ENCODE assay signal across 2 cellular contexts in genomic region chr1:235280467-235280866, GRCh38.
TF ChIP-seq lines count a peak whose summit lies in the region.

No MANE protein-coding gene starts in this region.

TF ChIP-seq in WTC11, 78 proteins besides CTCF, POLR2A, EP300 and RAD21 (continued from another document and continues in another):
- TF ChIP-seq, protein P1, sequence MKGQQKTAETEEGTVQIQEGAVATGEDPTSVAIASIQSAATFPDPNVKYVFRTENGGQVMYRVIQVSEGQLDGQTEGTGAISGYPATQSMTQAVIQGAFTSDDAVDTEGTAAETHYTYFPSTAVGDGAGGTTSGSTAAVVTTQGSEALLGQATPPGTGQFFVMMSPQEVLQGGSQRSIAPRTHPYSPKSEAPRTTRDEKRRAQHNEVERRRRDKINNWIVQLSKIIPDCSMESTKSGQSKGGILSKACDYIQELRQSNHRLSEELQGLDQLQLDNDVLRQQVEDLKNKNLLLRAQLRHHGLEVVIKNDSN (CRISPR knock-in tag; IDR thresholded peaks at IDR 0.05) = no peak
- no peak for TF ChIP-seq PRRX2 (CRISPR knock-in tag; IDR thresholded peaks at IDR 0.05)
- TF ChIP-seq, protein P2, sequence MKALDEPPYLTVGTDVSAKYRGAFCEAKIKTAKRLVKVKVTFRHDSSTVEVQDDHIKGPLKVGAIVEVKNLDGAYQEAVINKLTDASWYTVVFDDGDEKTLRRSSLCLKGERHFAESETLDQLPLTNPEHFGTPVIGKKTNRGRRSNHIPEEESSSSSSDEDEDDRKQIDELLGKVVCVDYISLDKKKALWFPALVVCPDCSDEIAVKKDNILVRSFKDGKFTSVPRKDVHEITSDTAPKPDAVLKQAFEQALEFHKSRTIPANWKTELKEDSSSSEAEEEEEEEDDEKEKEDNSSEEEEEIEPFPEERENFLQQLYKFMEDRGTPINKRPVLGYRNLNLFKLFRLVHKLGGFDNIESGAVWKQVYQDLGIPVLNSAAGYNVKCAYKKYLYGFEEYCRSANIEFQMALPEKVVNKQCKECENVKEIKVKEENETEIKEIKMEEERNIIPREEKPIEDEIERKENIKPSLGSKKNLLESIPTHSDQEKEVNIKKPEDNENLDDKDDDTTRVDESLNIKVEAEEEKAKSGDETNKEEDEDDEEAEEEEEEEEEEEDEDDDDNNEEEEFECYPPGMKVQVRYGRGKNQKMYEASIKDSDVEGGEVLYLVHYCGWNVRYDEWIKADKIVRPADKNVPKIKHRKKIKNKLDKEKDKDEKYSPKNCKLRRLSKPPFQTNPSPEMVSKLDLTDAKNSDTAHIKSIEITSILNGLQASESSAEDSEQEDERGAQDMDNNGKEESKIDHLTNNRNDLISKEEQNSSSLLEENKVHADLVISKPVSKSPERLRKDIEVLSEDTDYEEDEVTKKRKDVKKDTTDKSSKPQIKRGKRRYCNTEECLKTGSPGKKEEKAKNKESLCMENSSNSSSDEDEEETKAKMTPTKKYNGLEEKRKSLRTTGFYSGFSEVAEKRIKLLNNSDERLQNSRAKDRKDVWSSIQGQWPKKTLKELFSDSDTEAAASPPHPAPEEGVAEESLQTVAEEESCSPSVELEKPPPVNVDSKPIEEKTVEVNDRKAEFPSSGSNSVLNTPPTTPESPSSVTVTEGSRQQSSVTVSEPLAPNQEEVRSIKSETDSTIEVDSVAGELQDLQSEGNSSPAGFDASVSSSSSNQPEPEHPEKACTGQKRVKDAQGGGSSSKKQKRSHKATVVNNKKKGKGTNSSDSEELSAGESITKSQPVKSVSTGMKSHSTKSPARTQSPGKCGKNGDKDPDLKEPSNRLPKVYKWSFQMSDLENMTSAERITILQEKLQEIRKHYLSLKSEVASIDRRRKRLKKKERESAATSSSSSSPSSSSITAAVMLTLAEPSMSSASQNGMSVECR (CRISPR knock-in tag; IDR thresholded peaks at IDR 0.05; ENCODE audit: borderline replicate concordance) = no peak
- TF ChIP-seq ZNF423 (CRISPR knock-in tag; IDR thresholded peaks at IDR 0.05) = no peak
- TF ChIP-seq RELA (CRISPR knock-in tag; IDR thresholded peaks at IDR 0.05; ENCODE audit: borderline replicate concordance) = no peak
- TF ChIP-seq PRDM15 (CRISPR knock-in tag; IDR thresholded peaks at IDR 0.05) = no peak
- TF ChIP-seq SOX15 (CRISPR knock-in tag; IDR thresholded peaks at IDR 0.05) = no peak
- no peak for TF ChIP-seq NR2C2 (CRISPR knock-in tag; IDR thresholded peaks at IDR 0.05)
- TF ChIP-seq CREB1 (CRISPR knock-in tag; IDR thresholded peaks at IDR 0.05) = no peak
- TF ChIP-seq, protein P3, sequence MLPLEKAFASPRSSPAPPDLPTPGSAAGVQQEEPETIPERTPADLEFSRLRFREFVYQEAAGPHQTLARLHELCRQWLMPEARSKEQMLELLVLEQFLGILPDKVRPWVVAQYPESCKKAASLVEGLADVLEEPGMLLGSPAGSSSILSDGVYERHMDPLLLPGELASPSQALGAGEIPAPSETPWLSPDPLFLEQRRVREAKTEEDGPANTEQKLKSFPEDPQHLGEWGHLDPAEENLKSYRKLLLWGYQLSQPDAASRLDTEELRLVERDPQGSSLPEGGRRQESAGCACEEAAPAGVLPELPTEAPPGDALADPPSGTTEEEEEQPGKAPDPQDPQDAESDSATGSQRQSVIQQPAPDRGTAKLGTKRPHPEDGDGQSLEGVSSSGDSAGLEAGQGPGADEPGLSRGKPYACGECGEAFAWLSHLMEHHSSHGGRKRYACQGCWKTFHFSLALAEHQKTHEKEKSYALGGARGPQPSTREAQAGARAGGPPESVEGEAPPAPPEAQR (CRISPR knock-in tag; IDR thresholded peaks at IDR 0.05) = no peak
- no peak for TF ChIP-seq OVOL2 (CRISPR knock-in tag; IDR thresholded peaks at IDR 0.05; ENCODE audit: borderline replicate concordance)

TF ChIP-seq in SK-N-SH, 30 proteins besides CTCF, POLR2A, EP300 and RAD21:
- TF ChIP-seq, protein P4, sequence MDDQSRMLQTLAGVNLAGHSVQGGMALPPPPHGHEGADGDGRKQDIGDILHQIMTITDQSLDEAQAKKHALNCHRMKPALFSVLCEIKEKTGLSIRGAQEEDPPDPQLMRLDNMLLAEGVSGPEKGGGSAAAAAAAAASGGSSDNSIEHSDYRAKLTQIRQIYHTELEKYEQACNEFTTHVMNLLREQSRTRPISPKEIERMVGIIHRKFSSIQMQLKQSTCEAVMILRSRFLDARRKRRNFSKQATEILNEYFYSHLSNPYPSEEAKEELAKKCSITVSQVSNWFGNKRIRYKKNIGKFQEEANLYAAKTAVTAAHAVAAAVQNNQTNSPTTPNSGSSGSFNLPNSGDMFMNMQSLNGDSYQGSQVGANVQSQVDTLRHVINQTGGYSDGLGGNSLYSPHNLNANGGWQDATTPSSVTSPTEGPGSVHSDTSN (IDR thresholded peaks at IDR 0.05) = no peak
- no peak for TF ChIP-seq SIN3A (IDR thresholded peaks at IDR 0.05; ENCODE audit: borderline replicate concordance, low read depth, low read length)
- TF ChIP-seq SMC3 (IDR thresholded peaks at IDR 0.05; ENCODE audit: low read depth, low read length) = no peak
- TF ChIP-seq, protein P5, sequence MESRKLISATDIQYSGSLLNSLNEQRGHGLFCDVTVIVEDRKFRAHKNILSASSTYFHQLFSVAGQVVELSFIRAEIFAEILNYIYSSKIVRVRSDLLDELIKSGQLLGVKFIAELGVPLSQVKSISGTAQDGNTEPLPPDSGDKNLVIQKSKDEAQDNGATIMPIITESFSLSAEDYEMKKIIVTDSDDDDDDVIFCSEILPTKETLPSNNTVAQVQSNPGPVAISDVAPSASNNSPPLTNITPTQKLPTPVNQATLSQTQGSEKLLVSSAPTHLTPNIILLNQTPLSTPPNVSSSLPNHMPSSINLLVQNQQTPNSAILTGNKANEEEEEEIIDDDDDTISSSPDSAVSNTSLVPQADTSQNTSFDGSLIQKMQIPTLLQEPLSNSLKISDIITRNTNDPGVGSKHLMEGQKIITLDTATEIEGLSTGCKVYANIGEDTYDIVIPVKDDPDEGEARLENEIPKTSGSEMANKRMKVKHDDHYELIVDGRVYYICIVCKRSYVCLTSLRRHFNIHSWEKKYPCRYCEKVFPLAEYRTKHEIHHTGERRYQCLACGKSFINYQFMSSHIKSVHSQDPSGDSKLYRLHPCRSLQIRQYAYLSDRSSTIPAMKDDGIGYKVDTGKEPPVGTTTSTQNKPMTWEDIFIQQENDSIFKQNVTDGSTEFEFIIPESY (IDR thresholded peaks at IDR 0.05; ENCODE audit: borderline replicate concordance, low read depth) = no peak
- no peak for TF ChIP-seq POLR2AphosphoS5 (IDR thresholded peaks at IDR 0.05; ENCODE audit: low read depth, low read length)
- TF ChIP-seq REST (IDR thresholded peaks at IDR 0.05; ENCODE audit: low read depth, low read length) = no peak
